2 cellular contexts compared by ENCODE assay signal in genomic region chr22:17074648-17075002, GRCh38.
A peak's percentile ranks its signal among the peaks of the same experiment; 100 is the strongest.
TF ChIP-seq lines count a peak whose summit lies in the region.

No MANE protein-coding gene starts in this region.

TF ChIP-seq in IMR-90, 13 proteins besides CTCF, POLR2A, EP300 and RAD21:
- no peak for TF ChIP-seq ELK1 (IDR thresholded peaks at IDR 0.05; ENCODE audit: borderline replicate concordance, low read depth, low read length)
- no peak for TF ChIP-seq BHLHE40 (IDR thresholded peaks at IDR 0.05; ENCODE audit: low read depth, low read length)
- no peak for TF ChIP-seq CEBPB (IDR thresholded peaks at IDR 0.05; ENCODE audit: low read depth, low read length)
- TF ChIP-seq NFE2L2 (IDR thresholded peaks at IDR 0.05; ENCODE audit: low read depth, low read length): peak; percentile 13; the same call in 1 of the 2 replicates
- no peak for TF ChIP-seq FOS (IDR thresholded peaks at IDR 0.05; ENCODE audit: low read depth, low read length)
- peak; percentile 55; the same call in 1 of the 2 replicates for TF ChIP-seq MAFK (IDR thresholded peaks at IDR 0.05; ENCODE audit: low read depth, low read length)
- TF ChIP-seq SMC3 (IDR thresholded peaks at IDR 0.05; ENCODE audit: low read depth, low read length): no peak
- TF ChIP-seq RCOR1 (IDR thresholded peaks at IDR 0.05; ENCODE audit: insufficient replicate concordance, low read length): no peak
- no peak for TF ChIP-seq MXI1 (IDR thresholded peaks at IDR 0.05; ENCODE audit: borderline replicate concordance, low read depth, low read length)
- no peak for TF ChIP-seq RFX5 (IDR thresholded peaks at IDR 0.05; ENCODE audit: low read depth, low read length)
- TF ChIP-seq USF2 (IDR thresholded peaks at IDR 0.05; ENCODE audit: low read depth, low read length): no peak
- no peak for TF ChIP-seq MAZ (IDR thresholded peaks at IDR 0.05; ENCODE audit: borderline replicate concordance, low read depth, low read length)
- no peak for TF ChIP-seq CHD1 (IDR thresholded peaks at IDR 0.05; ENCODE audit: low read depth, low read length)

TF ChIP-seq in H1, 55 proteins besides CTCF, POLR2A, EP300 and RAD21:
- TF ChIP-seq HDAC6 (IDR thresholded peaks at IDR 0.05; ENCODE audit: low read depth, low read length) (no peak), SIX5 (IDR thresholded peaks at IDR 0.05; ENCODE audit: low read depth, low read length) (no peak), TEAD4 (IDR thresholded peaks at IDR 0.05; ENCODE audit: low read depth, low read length) (no peak), BACH1 (IDR thresholded peaks at IDR 0.05; ENCODE audit: low read length) (peak; percentile 13; the same call in 1 of the 2 replicates), MAFK (IDR thresholded peaks at IDR 0.05; ENCODE audit: low read depth, low read length) (peak; percentile 68)
TF ChIP-seq in H1: peak in this region for 2.
